In genomic region chr16:67277294-67277998, GRCh38 we compare ENCODE assay signal across 8 cellular contexts. TPM values are rescaled to one million over a fixed set of nuclear protein-coding genes. Genes with fewer than 3 reads are reported as not detected.
DNase-seq lines count a peak whose midpoint lies in the region; ATAC-seq and TF ChIP-seq lines count a peak whose summit lies in the region.

No MANE protein-coding gene starts in this region.

- peak overlapping the region; percentile 96 for H4K91ac ChIP-seq in mesenchymal stem cell (ENCODE audit: low read length)
- no peak overlapping the region for H4K91ac ChIP-seq in H9 (ENCODE audit: insufficient read length, low read depth, low read length)

- H3K4me1 Mint-ChIP-seq in IgD-negative memory B cell (peaks cover 2 to 4% (median 4%) of the 10 kb centered on the region in 3 donors), H9 (peaks cover 3% of the 10 kb centered on the region in 2 experiments; a peak in 3 of 4 replicates)

- peak; percentile 98 for DNase-seq in AG09309 (ENCODE audit: low read depth)
- DNase-seq in astrocyte of the hippocampus (ENCODE audit: low read depth, low spot score) = peak; percentile 99
- peak; percentile 99 for DNase-seq in mesenchymal stem cell
- DNase-seq in GDM1 (lab: John Stamatoyannopoulos, UW) = no peak
- DNase-seq in H9 = no peak

- no peaks in the 10 kb centered on the region for H3K9me3 ChIP-seq in mesenchymal stem cell (ENCODE audit: control insufficient read depth, low read length)
- H3K9me3 ChIP-seq in H9 (ENCODE audit: control insufficient read depth, low read depth, low read length) = no peaks in the 10 kb centered on the region

- H3K9me3 Mint-ChIP-seq in IgD-negative memory B cell (no peaks in the 10 kb centered on the region), H9 (no peaks in the 10 kb centered on the region)

- H3K36me3 Mint-ChIP-seq in IgD-negative memory B cell = no peaks in the 10 kb centered on the region
- peaks cover 0 to 8% (median 4%) of the 10 kb centered on the region in 3 experiments; a peak in 2 of 7 replicates for H3K36me3 Mint-ChIP-seq in H9 (ENCODE audit: insufficient read depth in 1 of 3, low read depth in 3 of 3)

- peak overlapping the region; percentile 88 to 94 for H3K4ac ChIP-seq in mesenchymal stem cell (ENCODE audit: low read depth in 1 of 2, low read length in 2 of 2)
- H3K4ac ChIP-seq in H9 (ENCODE audit: low read depth, low read length) = no peak overlapping the region

- no peak overlapping the region for H3T11ph ChIP-seq in H9 (ENCODE audit: low read length)

- H3K23ac ChIP-seq in mesenchymal stem cell (ENCODE audit: low read length in 2 of 2) = no peak overlapping the region
- no peak overlapping the region for H3K23ac ChIP-seq in H9 (ENCODE audit: insufficient read length, low read depth, low read length)

- H2AK5ac ChIP-seq in mesenchymal stem cell (ENCODE audit: low read length, severe bottlenecking) = peak overlapping the region; percentile 81
- no peak overlapping the region for H2AK5ac ChIP-seq in H9 (ENCODE audit: insufficient read length, low read length)

- peaks cover 6% of the 10 kb centered on the region for H3K23me2 ChIP-seq in H9 (ENCODE audit: insufficient read length, low read depth, low read length, poor library complexity, severe bottlenecking)

- H3K79me1 ChIP-seq in mesenchymal stem cell (replicated peaks; ENCODE audit: low read length, poor library complexity, severe bottlenecking) = peaks cover 4% of the 10 kb centered on the region
- no peaks in the 10 kb centered on the region for H3K79me1 ChIP-seq in H9 (ENCODE audit: insufficient read depth, low read depth, low read length, poor library complexity, severe bottlenecking)

- H2BK12ac ChIP-seq in mesenchymal stem cell (ENCODE audit: low read length in 2 of 2) (peak overlapping the region; percentile 41 to 96), H9 (ENCODE audit: insufficient read length, low read depth, low read length) (no peak overlapping the region)

- H2BK20ac ChIP-seq in H9 (ENCODE audit: low read depth, low read length, poor library complexity, severe bottlenecking) = no peak overlapping the region

- H3K4me3 Mint-ChIP-seq in IgD-negative memory B cell (peak overlapping the region in 3 of 4 donors; percentile 43 to 71 (median 45)), H9 (peak overlapping the region in 1 of 2 experiments; percentile 24; a peak in 3 of 5 replicates)

- no peaks in the 10 kb centered on the region for H4K20me1 ChIP-seq in H9 (ENCODE audit: control insufficient read depth, insufficient read depth, insufficient read length)

- no peak overlapping the region for H4K5ac ChIP-seq in H9 (ENCODE audit: insufficient read length, low read depth, low read length)

- H3K14ac ChIP-seq in mesenchymal stem cell (ENCODE audit: low read length in 2 of 2) (peak overlapping the region in 1 of 2 experiments; percentile 72), H9 (ENCODE audit: insufficient read depth, low read length) (no peak overlapping the region)

- peak overlapping the region in 1 of 3 donors; percentile 69 for H3K27ac Mint-ChIP-seq in IgD-negative memory B cell
- no peak overlapping the region for H3K27ac Mint-ChIP-seq in H9

- 39% methylated on average over 4 of the region's 4 CpGs for WGBS in mesenchymal stem cell
- WGBS in H9 (ENCODE audit: extremely low coverage, insufficient read length, low lambda C conversion rate) = no CpG with 5 or more reads among the region's 4 CpGs

- peaks cover 15 to 49% of the 10 kb centered on the region in 2 experiments for H3K36me3 ChIP-seq in mesenchymal stem cell (ENCODE audit: control insufficient read depth in 1 of 2, insufficient read depth in 2 of 2, low read depth in 1 of 2, low read length in 2 of 2)

- H3K18ac ChIP-seq in mesenchymal stem cell (ENCODE audit: low read depth in 1 of 2, low read length in 2 of 2) (peak overlapping the region; percentile 93), H9 (ENCODE audit: insufficient read length, low read depth, low read length) (no peak overlapping the region)

- no peaks in the 10 kb centered on the region for H3K27me3 Mint-ChIP-seq in IgD-negative memory B cell
- peaks cover 12% of the 10 kb centered on the region for H3K27me3 Mint-ChIP-seq in H9 (ENCODE audit: low read depth)

- peak overlapping the region; percentile 92 for H2BK5ac ChIP-seq in mesenchymal stem cell (ENCODE audit: low read depth, low read length, poor library complexity, severe bottlenecking)
- H2BK5ac ChIP-seq in H9 (ENCODE audit: insufficient read length, low read length) = no peak overlapping the region

- no peaks in the 10 kb centered on the region for H3K79me2 ChIP-seq in H9 (ENCODE audit: insufficient read depth, low read length)

- H3K4me2 ChIP-seq in mesenchymal stem cell (ENCODE audit: low read length, poor library complexity, severe bottlenecking) (peak overlapping the region; percentile 4), H9 (ENCODE audit: insufficient read depth, insufficient read length, low read length) (no peak overlapping the region)

- H3K4me3 ChIP-seq in AG09309 (ENCODE audit: control insufficient read depth, low read depth, low read length) (no peak overlapping the region; the same call in 1 of the 2 replicates), mesenchymal stem cell (ENCODE audit: insufficient read depth in 1 of 2, low read depth in 1 of 2, low read length in 2 of 2) (peak overlapping the region in 1 of 2 experiments; percentile 84)

- no peak overlapping the region for H3K56ac ChIP-seq in H9 (ENCODE audit: insufficient read length, low read depth, low read length)

- peak overlapping the region; percentile 44 for H2BK15ac ChIP-seq in mesenchymal stem cell (ENCODE audit: low read depth, poor library complexity, severe bottlenecking)
- no peak overlapping the region for H2BK15ac ChIP-seq in H9 (ENCODE audit: low read depth, low read length)

- H3K27me3 ChIP-seq in mesenchymal stem cell (ENCODE audit: control insufficient read depth in 1 of 2, insufficient read depth in 1 of 2, low read length in 2 of 2) (no peaks in the 10 kb centered on the region), H9 (ENCODE audit: insufficient read depth, low read length) (no peaks in the 10 kb centered on the region)

- H3K9ac ChIP-seq in mesenchymal stem cell (ENCODE audit: low read length) (peak overlapping the region; percentile 99), H9 (ENCODE audit: extremely low read depth, insufficient read length, low read length) (no peak overlapping the region)

- H3K27ac ChIP-seq in mesenchymal stem cell (ENCODE audit: low read length, poor library complexity, severe bottlenecking) = peak overlapping the region; percentile 99
- H3K27ac ChIP-seq in H9 (ENCODE audit: insufficient read length, low read depth, low read length) = no peak overlapping the region

- no peak for ATAC-seq in HG03039 (IDR thresholded peaks at IDR 0.05; ENCODE audit: unreplicated experiment)
- no peak for ATAC-seq in GM21447 (IDR thresholded peaks at IDR 0.05; ENCODE audit: unreplicated experiment)

- peak overlapping the region; percentile 36 for H2BK120ac ChIP-seq in mesenchymal stem cell (ENCODE audit: low read depth, low read length)
- H2BK120ac ChIP-seq in H9 (ENCODE audit: low read depth, low read length, poor library complexity, severe bottlenecking) = no peak overlapping the region

- TF ChIP-seq CTCF in AG09309 (IDR thresholded peaks at IDR 0.05; ENCODE audit: control insufficient read depth, insufficient read depth, low read depth, low read length, missing control alignments) (no peak), H9 (conservative IDR thresholded peaks at IDR 0.05) (no peak)

- peaks cover 32% of the 10 kb centered on the region for H3K4me1 ChIP-seq in mesenchymal stem cell (ENCODE audit: control insufficient read depth, insufficient read depth, low read depth, low read length)
- no peaks in the 10 kb centered on the region for H3K4me1 ChIP-seq in H9 (ENCODE audit: insufficient read depth, low read length)

- peak overlapping the region; percentile 97 for H4K8ac ChIP-seq in mesenchymal stem cell (ENCODE audit: low read length)
- H4K8ac ChIP-seq in H9 (replicated peaks; ENCODE audit: insufficient read length, low read depth, low read length) = no peak overlapping the region

- no peak overlapping the region for H2AFZ ChIP-seq in mesenchymal stem cell (ENCODE audit: low read depth, low read length)
- H2AFZ ChIP-seq in H9 (ENCODE audit: low read length) = no peak overlapping the region

RNA-seq across cellular contexts. Expression of gene PLEKHG4, which starts 1.9 kb away (rescaled TPM):
- 0.65 TPM for polyA plus RNA-seq in IgD-negative memory B cell
- polyA plus RNA-seq in mesenchymal stem cell (2013, experiment 1 of 2) = 6.6 TPM
- polyA plus RNA-seq in mesenchymal stem cell (2013, experiment 2 of 2) = 6.5 TPM
- 13.2 and 13.9 TPM in 2 replicates for total RNA-seq in H9 (2021)

RNA-seq across cellular contexts. Expression of gene SLC9A5, which starts 28.7 kb away (rescaled TPM):
- polyA plus RNA-seq in IgD-negative memory B cell = 0.75 TPM
- polyA plus RNA-seq in mesenchymal stem cell (2013, experiment 1 of 2) = 1.5 TPM
- polyA plus RNA-seq in mesenchymal stem cell (2013, experiment 2 of 2) = 1.5 TPM
- total RNA-seq in H9 (2021) = 7.5 and 9.1 TPM in 2 replicates

RNA-seq across cellular contexts. Expression of gene FHOD1, which starts 30.2 kb away (rescaled TPM):
- 3.8 TPM for polyA plus RNA-seq in IgD-negative memory B cell
- polyA plus RNA-seq in mesenchymal stem cell (2013, experiment 1 of 2) = 51.6 TPM
- 50.1 TPM for polyA plus RNA-seq in mesenchymal stem cell (2013, experiment 2 of 2)
- total RNA-seq in H9 (2021) = 67.0 and 70.7 TPM in 2 replicates

RNA-seq across cellular contexts. Expression of gene KCTD19, which starts 49.1 kb away (rescaled TPM):
- not detected for polyA plus RNA-seq in IgD-negative memory B cell
- polyA plus RNA-seq in mesenchymal stem cell (2013, experiment 1 of 2) = 0.12 TPM
- 0.01 TPM for polyA plus RNA-seq in mesenchymal stem cell (2013, experiment 2 of 2)
- 0.13 TPM in 1 of 2 replicates, not detected in the other for total RNA-seq in H9 (2021)

RNA-seq across cellular contexts. Expression of gene LRRC36, which starts 49.2 kb away (rescaled TPM):
- polyA plus RNA-seq in IgD-negative memory B cell = not detected
- polyA plus RNA-seq in mesenchymal stem cell (2013, experiment 1 of 2) = 0.08 TPM
- 0.12 TPM for polyA plus RNA-seq in mesenchymal stem cell (2013, experiment 2 of 2)
- total RNA-seq in H9 (2021) = not detected in 2 replicates

Comparison
In these comparisons a context has a peak if more than half of its experiments do, and no peak if none do; other contexts are left out.
1. DNase-seq: peak in AG09309 (single experiment), astrocyte of the hippocampus (single experiment) and mesenchymal stem cell (single experiment); none in GDM1 (single experiment) and H9 (single experiment).